9 cellular contexts compared by ENCODE assay signal in genomic region chr17:43994272-43995149, GRCh38. TPM values are rescaled to one million over a fixed set of nuclear protein-coding genes. Genes with fewer than 3 reads are reported as not detected.
A peak's percentile ranks its signal among the peaks of the same experiment; 100 is the strongest.
DNase-seq lines count a peak whose midpoint lies in the region; ATAC-seq, FAIRE-seq and TF ChIP-seq lines count a peak whose summit lies in the region.
"Had no signal": no experiment of that assay in that cellular context is flagged by ENCODE, and none has a peak within 500 bp of the region (broad histone marks: within the 10 kb centered on the region; RNA-seq: fewer than 3 reads in every experiment).

No MANE protein-coding gene starts in this region.

- H3K4me3 ChIP-seq in astrocyte (ENCODE audit: insufficient read depth, low read depth, low read length) = peak overlapping the region; percentile 20

- H3K27me3 Mint-ChIP-seq in T-helper 17 cell (peaks cover 16% of the 10 kb centered on the region), astrocyte (ENCODE audit: low read depth, unreplicated experiment) (peaks cover 12% of the 10 kb centered on the region)

- peaks cover 9% of the 10 kb centered on the region for H3K27me3 ChIP-seq in astrocyte (ENCODE audit: insufficient read depth, low read length)

- H3K9me3 ChIP-seq in T-helper 17 cell (ENCODE audit: control insufficient read depth, low read length, poor library complexity, severe bottlenecking) (no peaks in the 10 kb centered on the region), astrocyte (ENCODE audit: insufficient read depth, low read depth, low read length) (no peaks in the 10 kb centered on the region)

- peak overlapping the region; percentile 33 for H3K4me3 Mint-ChIP-seq in T-helper 17 cell
- no peak overlapping the region for H3K4me3 Mint-ChIP-seq in astrocyte (ENCODE audit: unreplicated experiment)

- H3K27ac Mint-ChIP-seq in T-helper 17 cell (no peak overlapping the region), astrocyte (ENCODE audit: unreplicated experiment) (no peak overlapping the region)

- ATAC-seq in T-helper 17 cell (peak; percentile 95), sciatic nerve (peak; percentile 82), GM21786 (IDR thresholded peaks at IDR 0.05; ENCODE audit: unreplicated experiment) (no peak), GM18505 (IDR thresholded peaks at IDR 0.05; ENCODE audit: unreplicated experiment) (no peak)

- no peaks in the 10 kb centered on the region for H3K36me3 ChIP-seq in astrocyte (ENCODE audit: insufficient read depth, low read length)

- intact Hi-C loops in sciatic nerve (cut with DNase I) = loop anchor here (5.0 kb wide), 1 partner anchor 52 kb away; the partner anchor contains the start of gene PPY

- no peak for FAIRE-seq in astrocyte (lab: Jason Lieb, UNC)

- H2AFZ ChIP-seq in astrocyte (ENCODE audit: low read depth, low read length) = peak overlapping the region; percentile 67

- no peak for TF ChIP-seq POLR2A in GM18505 (IDR thresholded peaks at IDR 0.05; ENCODE audit: borderline replicate concordance, extremely low read depth, insufficient read depth, insufficient read length)

- no peaks in the 10 kb centered on the region for H3K9me3 Mint-ChIP-seq in astrocyte (ENCODE audit: unreplicated experiment)

- peak; percentile 32 for DNase-seq in DMS114 treated with DMSO at 0.1 percent for 48 hours (lab: John Stamatoyannopoulos, UW; ENCODE audit: unreplicated experiment)
- peak; percentile 90 for DNase-seq in HuH-7 (ENCODE audit: low spot score)
- DNase-seq in T-helper 17 cell = peak; percentile 53 to 63 (median 54)
- DNase-seq in astrocyte (ENCODE audit: low read depth) = no peak
- peak; percentile 18 to 47 for DNase-seq in hippocampal formation (lab: John Stamatoyannopoulos, UW)
- DNase-seq in sciatic nerve (ENCODE audit: low spot score) = peak; percentile 74

- no peak overlapping the region for H3K27ac ChIP-seq in astrocyte (ENCODE audit: low read depth, low read length)

- no peaks in the 10 kb centered on the region for H4K20me1 ChIP-seq in astrocyte (ENCODE audit: insufficient read depth, low read length)

- TF ChIP-seq CTCF in astrocyte (IDR thresholded peaks at IDR 0.05; ENCODE audit: insufficient read depth, low read depth, low read length) = peak; percentile 66

- no peaks in the 10 kb centered on the region for H3K4me1 Mint-ChIP-seq in T-helper 17 cell
- H3K4me1 Mint-ChIP-seq in astrocyte (ENCODE audit: low read depth, unreplicated experiment) = peaks cover 4% of the 10 kb centered on the region

- peak overlapping the region; percentile 81 for H3K4me2 ChIP-seq in astrocyte (ENCODE audit: low read length)

- H3K4me1 ChIP-seq in astrocyte (ENCODE audit: insufficient read depth, low read length) = peaks cover 8% of the 10 kb centered on the region

- H3K36me3 Mint-ChIP-seq in T-helper 17 cell (ENCODE audit: low read depth) (no peaks in the 10 kb centered on the region), astrocyte (ENCODE audit: low read depth, unreplicated experiment) (no peaks in the 10 kb centered on the region)

- no peaks in the 10 kb centered on the region for H3K79me2 ChIP-seq in astrocyte (ENCODE audit: insufficient read depth, low read length)

- peak overlapping the region; percentile 52 for H3K9ac ChIP-seq in astrocyte (ENCODE audit: low read length)

RNA-seq across cellular contexts. Expression of gene NAGS, which starts 9.9 kb away (rescaled TPM):
- total RNA-seq in T-helper 17 cell (under 1 TPM; 0.21 to 0.42 TPM), astrocyte (0.91 and 1.0 TPM in 2 replicates), sciatic nerve (0.58 TPM)

RNA-seq across cellular contexts. Expression of gene TMEM101, which starts 20.3 kb away (rescaled TPM):
- total RNA-seq in T-helper 17 cell (10 to 100 TPM; 10.5 to 11.8 TPM), astrocyte (17.1 and 21.8 TPM in 2 replicates), sciatic nerve (17.7 TPM)

RNA-seq across cellular contexts. Expression of gene PYY, which starts 40.8 kb away (rescaled TPM):
- total RNA-seq in T-helper 17 cell (not detected), astrocyte (not detected in 2 replicates), sciatic nerve (not detected)
- total RNA-seq: dermis microvascular lymphatic vessel endothelial cell had no signal

RNA-seq across cellular contexts. Expression of gene PPY, which starts 52.2 kb away (rescaled TPM):
- total RNA-seq in T-helper 17 cell (not detected), astrocyte (not detected in 2 replicates), sciatic nerve (not detected)
- total RNA-seq: dermis microvascular lymphatic vessel endothelial cell had no signal

Comparison
In these comparisons a context has a peak if more than half of its experiments do, and no peak if none do; other contexts are left out.
1. ATAC-seq: peak in T-helper 17 cell (single experiment) and sciatic nerve (single experiment); none in GM21786 (single experiment) and GM18505 (single experiment).